17 cellular contexts compared by ENCODE assay signal in the genomic region with DNA sequence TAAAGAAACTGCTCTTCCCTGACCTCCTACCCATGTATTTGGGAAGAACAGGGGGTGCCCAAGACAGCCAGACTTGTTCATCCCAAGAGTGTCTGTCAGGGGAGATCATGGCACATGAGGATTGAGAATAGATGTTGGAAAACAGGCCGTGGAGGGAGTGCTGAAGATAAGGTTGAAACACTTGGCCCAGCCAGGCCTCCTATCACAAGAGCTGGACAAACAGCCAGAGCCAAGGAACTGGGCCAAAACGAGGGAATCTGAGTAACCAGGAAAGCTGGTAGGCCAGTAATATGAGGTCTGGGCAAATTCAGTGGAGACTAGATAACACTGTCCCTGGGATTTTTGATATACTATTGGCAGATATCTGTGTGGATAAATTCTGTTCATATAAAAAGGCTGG.
DNase-seq lines count a peak whose midpoint lies in the region; ATAC-seq and TF ChIP-seq lines count a peak whose summit lies in the region.
"Had no signal": no experiment of that assay in that cellular context is flagged by ENCODE, and none has a peak within 500 bp of the region (broad histone marks: within the 10 kb centered on the region; RNA-seq: fewer than 3 reads in every experiment).

No MANE protein-coding gene starts in this region.

- intact Hi-C loops in esophagus muscularis mucosa (cut with DNase I): no loop called here
- intact Hi-C loops in sigmoid colon (cut with DNase I): no loop called here
- intact Hi-C loops in aorta (cut with DNase I): no loop called here

- H3K27ac ChIP-seq in esophagus muscularis mucosa (replicated peaks in 1 of 4) (peak overlapping the region; percentile 56 to 79 (median 72)), right atrium auricular region (peak overlapping the region; percentile 35 to 61), sigmoid colon (peak overlapping the region in 3 of 4 donors; percentile 53 to 73 (median 64)), aorta (ENCODE audit: low read depth in 1 of 2, low read length in 2 of 2) (peak overlapping the region in 1 of 2 donors; percentile 89)
- H3K27ac ChIP-seq: neural progenitor cell had no signal

- H3K36me3 ChIP-seq in esophagus muscularis mucosa (no peaks in the 10 kb centered on the region), right atrium auricular region (no peaks in the 10 kb centered on the region), sigmoid colon (no peaks in the 10 kb centered on the region), aorta (ENCODE audit: control insufficient read depth in 1 of 2, insufficient read depth in 2 of 2, low read length in 1 of 2) (no peaks in the 10 kb centered on the region)
- H3K36me3 ChIP-seq: neural progenitor cell had no signal

- peaks cover 8 to 32% (median 28%) of the 10 kb centered on the region in 4 donors for H3K4me1 ChIP-seq in esophagus muscularis mucosa
- peaks cover 0 to 15% of the 10 kb centered on the region in 2 donors for H3K4me1 ChIP-seq in right atrium auricular region
- H3K4me1 ChIP-seq in sigmoid colon: peaks cover 0 to 30% (median 23%) of the 10 kb centered on the region in 4 donors
- H3K4me1 ChIP-seq in aorta (ENCODE audit: control insufficient read depth in 1 of 2, insufficient read depth in 2 of 2, low read length in 2 of 2): peaks cover 0 to 2% of the 10 kb centered on the region in 2 donors
- H3K4me1 ChIP-seq: neural progenitor cell had no signal

- H3K9me3 ChIP-seq in esophagus muscularis mucosa (no peaks in the 10 kb centered on the region), right atrium auricular region (no peaks in the 10 kb centered on the region), sigmoid colon (no peaks in the 10 kb centered on the region), aorta (ENCODE audit: control insufficient read depth, low read length) (no peaks in the 10 kb centered on the region)

- DNase-seq in esophagus muscularis mucosa (ENCODE audit: extremely low spot score) (no peak), right atrium auricular region (ENCODE audit: low spot score) (peak; percentile 69), sigmoid colon (no peak), aorta (peak in 1 of 2 donors; percentile 58), NCI-H146 treated with DMSO at 0.1 percent for 48 hours (lab: John Stamatoyannopoulos, UW; ENCODE audit: unreplicated experiment) (no peak), NCI-H748 (lab: John Stamatoyannopoulos, UW; ENCODE audit: unreplicated experiment) (no peak)
- DNase-seq: activated CD4-positive, alpha-beta T cell treated with anti-CD3 and anti-CD28 coated beads for 48 hours; activated naive CD8-positive, alpha-beta T cell treated with anti-CD3 and anti-CD28 coated beads, Interleukin-2, amount 10 ng/mL, durations not matched to agents 7 days and 5 days; CD8-positive, alpha-beta memory T cell; DMS79 treated with DMSO at 0.1 percent for 48 hours; KBM-7; NCI-H1694; NCI-H748 treated with DMSO at 0.1 percent for 48 hours; stimulated activated CD4-positive, alpha-beta T cell treated with anti-CD3 and anti-CD28 coated beads, Interleukin-15, amount 100 ng/mL, for 24 hours had no signal

- 52% methylated on average over 2 of the region's 2 CpGs for WGBS in esophagus muscularis mucosa
- WGBS in sigmoid colon, 2 donors: 45 to 69% methylated on average over 2 of the region's 2 CpGs
- 7 to 9% methylated on average over 2 of the region's 2 CpGs for WGBS in aorta, 2 donors

- TF ChIP-seq EP300 in esophagus muscularis mucosa (IDR thresholded peaks at IDR 0.05) (no peak), sigmoid colon (IDR thresholded peaks at IDR 0.05) (no peak)

- TF ChIP-seq POLR2A in esophagus muscularis mucosa (IDR thresholded peaks at IDR 0.05; ENCODE audit: low read depth): no peak
- no peak for TF ChIP-seq POLR2A in sigmoid colon (IDR thresholded peaks at IDR 0.05)

- H3K4me3 ChIP-seq in esophagus muscularis mucosa (no peak overlapping the region), right atrium auricular region (no peak overlapping the region), sigmoid colon (no peak overlapping the region), aorta (ENCODE audit: low read length in 2 of 2) (no peak overlapping the region)
- H3K4me3 ChIP-seq: neural progenitor cell had no signal

- ATAC-seq in aorta (ENCODE audit: low FRiP score): peak; percentile 69
- no peak for ATAC-seq in GM18909 (IDR thresholded peaks at IDR 0.05; ENCODE audit: poor library complexity, unreplicated experiment)
- ATAC-seq: activated T-helper 17 cell treated with anti-CD3 and anti-CD28 coated beads, Interleukin-2, amount 50 U/mL, for 72 hours had no signal

- no peaks in the 10 kb centered on the region for H3K27me3 ChIP-seq in esophagus muscularis mucosa
- no peaks in the 10 kb centered on the region for H3K27me3 ChIP-seq in right atrium auricular region
- H3K27me3 ChIP-seq in sigmoid colon: no peaks in the 10 kb centered on the region
- no peaks in the 10 kb centered on the region for H3K27me3 ChIP-seq in aorta (ENCODE audit: control insufficient read depth in 1 of 2, insufficient read depth in 2 of 2, low read length in 1 of 2)
- H3K27me3 ChIP-seq: neural progenitor cell had no signal

- no peak for TF ChIP-seq CTCF in esophagus muscularis mucosa (IDR thresholded peaks at IDR 0.05)
- TF ChIP-seq CTCF in right atrium auricular region (IDR thresholded peaks at IDR 0.05): no peak
- TF ChIP-seq CTCF in sigmoid colon (IDR thresholded peaks at IDR 0.05): no peak
